Comparison of ENCODE assay signal across 21 cellular contexts in genomic region chr1:61953790-61954150, GRCh38.
"Had no signal": no experiment of that assay in that cellular context is flagged by ENCODE, and none has a peak within 500 bp of the region (broad histone marks: within the 10 kb centered on the region; RNA-seq: fewer than 3 reads in every experiment).

No MANE protein-coding gene starts in this region.

- H3K4me3 ChIP-seq: tibial artery had no signal

- H3K4me3 Mint-ChIP-seq: activated naive CD4-positive, alpha-beta T cell treated with anti-CD3 and anti-CD28 coated beads, Interleukin-2, amount 10 ng/mL, durations not matched to agents 7 days and 5 days; immature natural killer cell; memory B cell; nephron; stimulated activated effector memory CD8-positive, alpha-beta T cell treated with anti-CD3 and anti-CD28 coated beads, Interleukin-12 subunit alpha, Interleukin-12 subunit beta, amount 100 ng/mL, for 72 hours; stimulated activated naive CD8-positive, alpha-beta T cell treated with anti-CD3 and anti-CD28 coated beads, Interleukin-15, amount 100 ng/mL, for 72 hours; T-helper 17 cell had no signal

- H3K27me3 Mint-ChIP-seq: activated naive CD4-positive, alpha-beta T cell treated with anti-CD3 and anti-CD28 coated beads, Interleukin-2, amount 10 ng/mL, durations not matched to agents 7 days and 5 days; memory B cell; stimulated activated naive CD8-positive, alpha-beta T cell treated with anti-CD3 and anti-CD28 coated beads, Interleukin-15, amount 100 ng/mL, for 72 hours; T-helper 17 cell had no signal

- H3K36me3 Mint-ChIP-seq: activated naive CD4-positive, alpha-beta T cell treated with anti-CD3 and anti-CD28 coated beads, Interleukin-2, amount 10 ng/mL, durations not matched to agents 7 days and 5 days; immature natural killer cell; stimulated activated effector memory CD8-positive, alpha-beta T cell treated with anti-CD3 and anti-CD28 coated beads, Interleukin-12 subunit alpha, Interleukin-12 subunit beta, amount 100 ng/mL, for 72 hours had no signal

- H3K27ac Mint-ChIP-seq: activated naive CD4-positive, alpha-beta T cell treated with anti-CD3 and anti-CD28 coated beads, Interleukin-2, amount 10 ng/mL, durations not matched to agents 7 days and 5 days; immature natural killer cell; memory B cell; stimulated activated effector memory CD8-positive, alpha-beta T cell treated with anti-CD3 and anti-CD28 coated beads, Interleukin-12 subunit alpha, Interleukin-12 subunit beta, amount 100 ng/mL, for 72 hours; stimulated activated naive CD8-positive, alpha-beta T cell treated with anti-CD3 and anti-CD28 coated beads, Interleukin-15, amount 100 ng/mL, for 72 hours; T-helper 17 cell had no signal

- H3K4me1 Mint-ChIP-seq: activated naive CD4-positive, alpha-beta T cell treated with anti-CD3 and anti-CD28 coated beads, Interleukin-2, amount 10 ng/mL, durations not matched to agents 7 days and 5 days; immature natural killer cell; memory B cell; stimulated activated effector memory CD8-positive, alpha-beta T cell treated with anti-CD3 and anti-CD28 coated beads, Interleukin-12 subunit alpha, Interleukin-12 subunit beta, amount 100 ng/mL, for 72 hours; stimulated activated naive CD8-positive, alpha-beta T cell treated with anti-CD3 and anti-CD28 coated beads, Interleukin-15, amount 100 ng/mL, for 72 hours had no signal

- H3K27ac ChIP-seq: epithelial cell of prostate, tibial artery had no signal

- DNase-seq: activated CD4-positive, alpha-beta T cell treated with anti-CD3 and anti-CD28 coated beads for 4 hours; activated CD4-positive, alpha-beta T cell treated with anti-CD3 and anti-CD28 coated beads, Interleukin-2, amount 50 U/mL, for 48 hours; activated CD4-positive, CD25-positive, alpha-beta regulatory T cell; activated effector memory CD4-positive, alpha-beta T cell treated with anti-CD3 and anti-CD28 coated beads, Interleukin-2, amount 50 U/mL, for 16 hours; activated naive CD4-positive, alpha-beta T cell treated with anti-CD3 and anti-CD28 coated beads, Interleukin-2, amount 10 ng/mL, durations not matched to agents 7 days and 5 days; activated T-cell treated with anti-CD3 and anti-CD28 coated beads, Interleukin-2, amount 50 U/mL, for 48 hours; amygdala; cortex of kidney; immature natural killer cell; kidney glomerular epithelial cell; nucleus accumbens; small intestine; stimulated activated CD4-positive, alpha-beta T cell treated with anti-CD3 and anti-CD28 coated beads, Interleukin-2, amount 100 ng/mL, for 24 hours; stimulated activated naive CD8-positive, alpha-beta T cell treated with anti-CD3 and anti-CD28 coated beads, Interleukin-15, amount 100 ng/mL, for 72 hours; T-helper 17 cell; tibial artery had no signal

- H3K9me3 ChIP-seq: tibial artery had no signal

- ATAC-seq: sciatic nerve; stimulated activated effector memory CD8-positive, alpha-beta T cell treated with anti-CD3 and anti-CD28 coated beads, Interleukin-12 subunit alpha, Interleukin-12 subunit beta, amount 100 ng/mL, for 72 hours; stimulated activated naive CD8-positive, alpha-beta T cell treated with anti-CD3 and anti-CD28 coated beads, Interleukin-15, amount 100 ng/mL, for 72 hours; T-helper 17 cell had no signal

- H3K9me3 Mint-ChIP-seq: activated naive CD4-positive, alpha-beta T cell treated with anti-CD3 and anti-CD28 coated beads, Interleukin-2, amount 10 ng/mL, durations not matched to agents 7 days and 5 days; immature natural killer cell; memory B cell; nephron; stimulated activated effector memory CD8-positive, alpha-beta T cell treated with anti-CD3 and anti-CD28 coated beads, Interleukin-12 subunit alpha, Interleukin-12 subunit beta, amount 100 ng/mL, for 72 hours; stimulated activated naive CD8-positive, alpha-beta T cell treated with anti-CD3 and anti-CD28 coated beads, Interleukin-15, amount 100 ng/mL, for 72 hours had no signal

- H3K27me3 ChIP-seq: tibial artery had no signal

- H3K36me3 ChIP-seq: tibial artery had no signal
